Comparison of ENCODE assay signal across 25 cellular contexts in genomic region chr17:9684955-9685621, GRCh38. TPM values are rescaled to one million over a fixed set of nuclear protein-coding genes. Genes with fewer than 3 reads are reported as not detected.
DNase-seq lines count a peak whose midpoint lies in the region; ATAC-seq, FAIRE-seq and TF ChIP-seq lines count a peak whose summit lies in the region.
"Had no signal": no experiment of that assay in that cellular context is flagged by ENCODE, and none has a peak within 500 bp of the region (broad histone marks: within the 10 kb centered on the region; RNA-seq: fewer than 3 reads in every experiment).

No MANE protein-coding gene starts in this region.

- no peak for ATAC-seq in stimulated activated naive B cell treated with anti-CD40 and anti-IgM and Interleukin-4, amounts not matched to agents 10 μg/mL and 1 μg/mL and 100 μg/mL, for 72 hours (replicated peaks)
- no peak for ATAC-seq in GM21367 (IDR thresholded peaks at IDR 0.05; ENCODE audit: unreplicated experiment)
- ATAC-seq in HG02798 (IDR thresholded peaks at IDR 0.05; ENCODE audit: poor library complexity, unreplicated experiment) = no peak
- ATAC-seq in HG03135 (IDR thresholded peaks at IDR 0.05; ENCODE audit: unreplicated experiment) = no peak
- ATAC-seq: activated CD8-positive, alpha-beta T cell treated with anti-CD3 and anti-CD28 coated beads, Interleukin-2, amount 10 ng/mL, durations not matched to agents 7 days and 5 days; activated T-cell treated with anti-CD3 and anti-CD28 coated beads, Interleukin-2, amount 50 U/mL, for 4 hours; CD8-positive, alpha-beta T cell; GM12878; mucosa of descending colon had no signal

- H3K27me3 ChIP-seq in breast epithelium = no peaks in the 10 kb centered on the region
- H3K27me3 ChIP-seq: upper lobe of left lung had no signal

- TF ChIP-seq POLR2A in H54 (IDR thresholded peaks at IDR 0.05; ENCODE audit: low read depth, low read length) = no peak
- no peak for TF ChIP-seq POLR2A in breast epithelium (IDR thresholded peaks at IDR 0.05)

- no peaks in the 10 kb centered on the region for H3K36me3 ChIP-seq in breast epithelium
- H3K36me3 ChIP-seq: upper lobe of left lung had no signal

- H3K9me3 Mint-ChIP-seq in stimulated activated naive B cell treated with anti-CD40 and anti-IgM and Interleukin-4, amounts not matched to agents 10 μg/mL and 1 μg/mL and 100 μg/mL, for 72 hours = peaks cover 5 to 7% of the 10 kb centered on the region in 2 donors

- no peak overlapping the region for H3K4me3 ChIP-seq in breast epithelium
- H3K4me3 ChIP-seq: GM12878, mucosa of descending colon, SK-N-MC, smooth muscle cell, upper lobe of left lung had no signal

- no peaks in the 10 kb centered on the region for H3K4me1 ChIP-seq in breast epithelium
- H3K4me1 ChIP-seq: upper lobe of left lung had no signal

- DNase-seq in H54 (ENCODE audit: insufficient read length, low spot score) (peak; percentile 25), NCI-H69 (lab: John Stamatoyannopoulos, UW) (peak; percentile 63), breast epithelium (ENCODE audit: low spot score in 2 of 2) (peak in 1 of 2 donors; percentile 24), mucosa of gallbladder (ENCODE audit: low spot score) (peak; percentile 13)
- DNase-seq in stimulated activated naive B cell treated with anti-CD40 and anti-IgM and Interleukin-4, amounts not matched to agents 10 μg/mL and 1 μg/mL and 100 μg/mL, for 72 hours = no peak
- DNase-seq: activated CD8-positive, alpha-beta T cell treated with anti-CD3 and anti-CD28 coated beads, Interleukin-2, amount 10 ng/mL, durations not matched to agents 7 days and 5 days; activated naive CD4-positive, alpha-beta T cell treated with anti-CD3 and anti-CD28 coated beads, Interleukin-2, amount 10 ng/mL, durations not matched to agents 7 days and 5 days; activated T-cell treated with anti-CD3 and anti-CD28 coated beads, Interleukin-2, amount 50 U/mL, for 4 hours; CD8-positive, alpha-beta T cell; effector memory CD4-positive, alpha-beta T cell; glutamatergic neuron; Kasumi-1; mucosa of descending colon; NCI-H1105 treated with DMSO at 0.1 percent for 48 hours; NCI-H2107; NCI-H526 treated with DMSO at 0.1 percent for 48 hours; stimulated activated CD4-positive, alpha-beta T cell treated with anti-CD3 and anti-CD28 coated beads, Interleukin-4, amount 100 ng/mL, for 24 hours; upper lobe of left lung had no signal

- H3K36me3 Mint-ChIP-seq in stimulated activated naive B cell treated with anti-CD40 and anti-IgM and Interleukin-4, amounts not matched to agents 10 μg/mL and 1 μg/mL and 100 μg/mL, for 72 hours = no peaks in the 10 kb centered on the region
- H3K36me3 Mint-ChIP-seq: activated naive CD4-positive, alpha-beta T cell treated with anti-CD3 and anti-CD28 coated beads, Interleukin-2, amount 10 ng/mL, durations not matched to agents 7 days and 5 days had no signal

- peak; percentile 93 for FAIRE-seq in H54 (lab: Jason Lieb, UNC)
- FAIRE-seq: GM12878, GM19239 had no signal

- no peaks in the 10 kb centered on the region for H3K4me1 Mint-ChIP-seq in stimulated activated naive B cell treated with anti-CD40 and anti-IgM and Interleukin-4, amounts not matched to agents 10 μg/mL and 1 μg/mL and 100 μg/mL, for 72 hours
- H3K4me1 Mint-ChIP-seq: activated naive CD4-positive, alpha-beta T cell treated with anti-CD3 and anti-CD28 coated beads, Interleukin-2, amount 10 ng/mL, durations not matched to agents 7 days and 5 days had no signal

- no peaks in the 10 kb centered on the region for H3K9me3 ChIP-seq in breast epithelium

- TF ChIP-seq CTCF in breast epithelium (IDR thresholded peaks at IDR 0.05) = no peak

- H3K27ac Mint-ChIP-seq in stimulated activated naive B cell treated with anti-CD40 and anti-IgM and Interleukin-4, amounts not matched to agents 10 μg/mL and 1 μg/mL and 100 μg/mL, for 72 hours = no peak overlapping the region
- H3K27ac Mint-ChIP-seq: activated CD8-positive, alpha-beta T cell treated with anti-CD3 and anti-CD28 coated beads, Interleukin-2, amount 10 ng/mL, durations not matched to agents 7 days and 5 days; activated naive CD4-positive, alpha-beta T cell treated with anti-CD3 and anti-CD28 coated beads, Interleukin-2, amount 10 ng/mL, durations not matched to agents 7 days and 5 days; CD8-positive, alpha-beta T cell had no signal

- intact Hi-C loops in breast epithelium (cut with DNase I; ENCODE audit: low total_unique reads) = no loop called here

- no peak overlapping the region for H3K4me3 Mint-ChIP-seq in stimulated activated naive B cell treated with anti-CD40 and anti-IgM and Interleukin-4, amounts not matched to agents 10 μg/mL and 1 μg/mL and 100 μg/mL, for 72 hours
- H3K4me3 Mint-ChIP-seq: activated CD8-positive, alpha-beta T cell treated with anti-CD3 and anti-CD28 coated beads, Interleukin-2, amount 10 ng/mL, durations not matched to agents 7 days and 5 days; activated naive CD4-positive, alpha-beta T cell treated with anti-CD3 and anti-CD28 coated beads, Interleukin-2, amount 10 ng/mL, durations not matched to agents 7 days and 5 days; activated T-cell treated with anti-CD3 and anti-CD28 coated beads, Interleukin-2, amount 50 U/mL, for 4 hours; CD8-positive, alpha-beta T cell had no signal

- no peaks in the 10 kb centered on the region for H3K27me3 Mint-ChIP-seq in stimulated activated naive B cell treated with anti-CD40 and anti-IgM and Interleukin-4, amounts not matched to agents 10 μg/mL and 1 μg/mL and 100 μg/mL, for 72 hours
- H3K27me3 Mint-ChIP-seq: activated naive CD4-positive, alpha-beta T cell treated with anti-CD3 and anti-CD28 coated beads, Interleukin-2, amount 10 ng/mL, durations not matched to agents 7 days and 5 days had no signal

- H3K27ac ChIP-seq in breast epithelium = peak overlapping the region; percentile 49 to 72
- H3K27ac ChIP-seq: SK-N-MC, upper lobe of left lung had no signal

RNA-seq across cellular contexts. Expression of gene USP43, which starts 39.8 kb away (rescaled TPM):
- total RNA-seq in breast epithelium (1 to 10 TPM in 2 of 3 donors, under 1 TPM in 1; 0.32 to 6.1 (median 3.9) TPM), mucosa of gallbladder (8.2 TPM)
- total RNA-seq: GM12878 had no signal
